In genomic region chr7:39085590-39086049, GRCh38 we compare ENCODE assay signal across 10 cellular contexts.
A peak's percentile ranks its signal among the peaks of the same experiment; 100 is the strongest.
DNase-seq lines count a peak whose midpoint lies in the region; ATAC-seq and TF ChIP-seq lines count a peak whose summit lies in the region.
"Had no signal": no experiment of that assay in that cellular context is flagged by ENCODE, and none has a peak within 500 bp of the region (broad histone marks: within the 10 kb centered on the region; RNA-seq: fewer than 3 reads in every experiment).

No MANE protein-coding gene starts in this region.

- no peaks in the 10 kb centered on the region for H3K36me3 ChIP-seq in thyroid gland

- DNase-seq in NCI-H146 treated with DMSO at 0.1 percent for 48 hours (lab: John Stamatoyannopoulos, UW; ENCODE audit: unreplicated experiment): peak; percentile 89
- peak; percentile 5 for DNase-seq in brain pericyte (ENCODE audit: low read depth, low spot score)
- peak; percentile 19 for DNase-seq in kidney glomerular epithelial cell (lab: John Stamatoyannopoulos, UW)
- DNase-seq in thyroid gland: peak; percentile 6 to 12
- DNase-seq in activated naive CD4-positive, alpha-beta T cell treated with Interleukin-2 at 50 U/mL for 16 hours: no peak
- DNase-seq: GOT3, KBM-7 had no signal

- TF ChIP-seq POLR2A in thyroid gland (IDR thresholded peaks at IDR 0.05): no peak

- H3K4me1 ChIP-seq in thyroid gland: no peaks in the 10 kb centered on the region

- no peaks in the 10 kb centered on the region for H3K9me3 ChIP-seq in thyroid gland

- H3K27me3 ChIP-seq in thyroid gland: no peaks in the 10 kb centered on the region

- no peak for ATAC-seq in HG02610 (IDR thresholded peaks at IDR 0.05; ENCODE audit: unreplicated experiment)
- ATAC-seq in GM19452 (IDR thresholded peaks at IDR 0.05; ENCODE audit: unreplicated experiment): no peak
- ATAC-seq in HG03025 (IDR thresholded peaks at IDR 0.05; ENCODE audit: low FRiP score, unreplicated experiment): no peak

- no peak overlapping the region for H3K27ac ChIP-seq in thyroid gland

- intact Hi-C loops in thyroid gland (cut with DNase I): no loop called here

- no peak overlapping the region for H3K4me3 ChIP-seq in thyroid gland (replicated peaks in 1 of 3)

- 8% methylated on average over 11 of the region's 11 CpGs for WGBS in thyroid gland, 2 donors

- TF ChIP-seq CTCF in thyroid gland (IDR thresholded peaks at IDR 0.05): no peak
